21 cellular contexts compared by ENCODE assay signal in the genomic region with DNA sequence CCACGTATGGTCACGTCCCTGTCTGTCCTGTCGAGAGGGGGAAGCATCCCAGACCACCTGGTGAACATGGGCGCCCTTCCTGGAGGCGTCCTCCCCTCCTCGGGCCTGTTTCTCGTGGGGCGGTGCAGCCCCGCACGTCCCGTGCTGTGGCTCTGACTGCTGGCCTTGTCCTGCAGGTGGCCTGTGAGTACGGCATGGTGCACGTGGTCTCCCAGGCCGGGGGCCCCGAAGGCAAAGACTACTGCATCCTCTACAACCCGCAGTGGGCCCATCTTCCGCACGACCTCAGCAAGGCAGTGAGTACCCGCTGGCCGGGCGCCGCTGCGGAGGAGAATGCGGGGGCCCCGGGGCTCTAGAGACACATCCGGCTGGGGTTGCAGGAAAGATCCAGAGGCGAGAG. TPM values are rescaled to one million over a fixed set of nuclear protein-coding genes. Genes with fewer than 3 reads are reported as not detected.
DNase-seq lines count a peak whose midpoint lies in the region; ATAC-seq and TF ChIP-seq lines count a peak whose summit lies in the region.
"Had no signal": no experiment of that assay in that cellular context is flagged by ENCODE, and none has a peak within 500 bp of the region (broad histone marks: within the 10 kb centered on the region; RNA-seq: fewer than 3 reads in every experiment).

No MANE protein-coding gene starts in this region.

- H3K27ac Mint-ChIP-seq in CD8-positive, alpha-beta T cell: peak overlapping the region; percentile 41
- H3K27ac Mint-ChIP-seq in naive B cell (peak overlapping the region in 4 of 6 donors; percentile 37 to 97 (median 68)), type B pancreatic cell (peak overlapping the region; percentile 6)
- H3K27ac Mint-ChIP-seq: CD4-positive, CD25-positive, alpha-beta regulatory T cell had no signal

- no peak for TF ChIP-seq CTCF in CD8-positive, alpha-beta T cell (IDR thresholded peaks at IDR 0.05)
- no peak for TF ChIP-seq CTCF in body of pancreas (IDR thresholded peaks at IDR 0.05)
- TF ChIP-seq CTCF in type B pancreatic cell (conservative IDR thresholded peaks at IDR 0.05): no peak

- DNase-seq in CD8-positive, alpha-beta T cell: no peak
- DNase-seq in body of pancreas: no peak
- no peak for DNase-seq in naive B cell
- no peak for DNase-seq in type B pancreatic cell (ENCODE audit: extremely low spot score, unreplicated experiment)
- no peak for DNase-seq in amygdala (lab: John Stamatoyannopoulos, UW)
- DNase-seq in T-helper 9 cell: no peak
- DNase-seq in stimulated activated CD4-positive, alpha-beta T cell treated with anti-CD3 and anti-CD28 coated beads, Interleukin-2, amount 100 ng/mL, for 24 hours: no peak
- DNase-seq: ACHN; AML-193; Calu3; CD4-positive, CD25-positive, alpha-beta regulatory T cell; GF-D8; KBM-7; NCI-H1417 treated with DMSO at 0.1 percent for 48 hours; NCI-H187 treated with DMSO at 0.1 percent for 48 hours; NCI-H2227 treated with DMSO at 0.1 percent for 48 hours; NCI-H82; OCI-M1; SHP77 treated with DMSO at 0.1 percent for 48 hours; SK-N-SH had no signal

- no peaks in the 10 kb centered on the region for H3K27me3 ChIP-seq in CD8-positive, alpha-beta T cell (ENCODE audit: insufficient read depth, low read length)
- no peaks in the 10 kb centered on the region for H3K27me3 ChIP-seq in body of pancreas

- H3K27ac ChIP-seq in CD8-positive, alpha-beta T cell (ENCODE audit: low read depth, low read length): no peak overlapping the region
- peak overlapping the region in 3 of 4 donors; percentile 67 to 81 (median 80) for H3K27ac ChIP-seq in body of pancreas

- H3K27me3 Mint-ChIP-seq in CD8-positive, alpha-beta T cell (ENCODE audit: low read depth): no peaks in the 10 kb centered on the region
- H3K27me3 Mint-ChIP-seq in naive B cell (no peaks in the 10 kb centered on the region), type B pancreatic cell (no peaks in the 10 kb centered on the region)
- H3K27me3 Mint-ChIP-seq: CD4-positive, CD25-positive, alpha-beta regulatory T cell had no signal

- no peak overlapping the region for H3K4me3 Mint-ChIP-seq in CD8-positive, alpha-beta T cell
- H3K4me3 Mint-ChIP-seq in naive B cell (peak overlapping the region in 2 of 8 donors; percentile 5 to 93), type B pancreatic cell (no peak overlapping the region)

- peaks cover 44% of the 10 kb centered on the region for H3K4me1 ChIP-seq in CD8-positive, alpha-beta T cell (ENCODE audit: insufficient read depth, low read length)
- H3K4me1 ChIP-seq in body of pancreas: peaks cover 57% of the 10 kb centered on the region

- no peak for ATAC-seq in CD8-positive, alpha-beta T cell
- ATAC-seq in body of pancreas (no peak), naive B cell (ENCODE audit: low read depth in 2 of 2) (no peak)

- H3K9me3 Mint-ChIP-seq in CD8-positive, alpha-beta T cell: no peaks in the 10 kb centered on the region
- H3K9me3 Mint-ChIP-seq in naive B cell (peaks cover 0 to 2% (median 0%) of the 10 kb centered on the region in 7 donors), type B pancreatic cell (no peaks in the 10 kb centered on the region)

- H3K36me3 Mint-ChIP-seq in CD8-positive, alpha-beta T cell: peaks cover 21% of the 10 kb centered on the region
- peaks cover 7 to 14% of the 10 kb centered on the region in 2 donors for H3K36me3 Mint-ChIP-seq in naive B cell
- H3K36me3 Mint-ChIP-seq in type B pancreatic cell: peaks cover 14% of the 10 kb centered on the region

- no peak for TF ChIP-seq POLR2A in body of pancreas (IDR thresholded peaks at IDR 0.05)

- no peaks in the 10 kb centered on the region for H3K36me3 ChIP-seq in CD8-positive, alpha-beta T cell (ENCODE audit: insufficient read depth, low read length)
- no peaks in the 10 kb centered on the region for H3K36me3 ChIP-seq in body of pancreas (replicated peaks in 1 of 2; ENCODE audit: insufficient read depth in 1 of 2, low read depth in 2 of 2)
- H3K36me3 ChIP-seq: HAP-1 had no signal

- intact Hi-C loops in CD8-positive, alpha-beta T cell (cut with DNase I, micrococcal nuclease): no loop called here
- intact Hi-C loops in body of pancreas (cut with DNase I): no loop called here

- 90 to 99% methylated on average over 14 to 27 of the region's 27 CpGs for WGBS in body of pancreas, 2 donors

- H3K4me1 Mint-ChIP-seq in CD8-positive, alpha-beta T cell (ENCODE audit: low read depth): peaks cover 43% of the 10 kb centered on the region
- peaks cover 56 to 76% (median 71%) of the 10 kb centered on the region in 3 donors for H3K4me1 Mint-ChIP-seq in naive B cell
- peaks cover 34% of the 10 kb centered on the region for H3K4me1 Mint-ChIP-seq in type B pancreatic cell (ENCODE audit: unreplicated experiment)

- H3K9me3 ChIP-seq in CD8-positive, alpha-beta T cell (ENCODE audit: low read length): no peaks in the 10 kb centered on the region
- H3K9me3 ChIP-seq in body of pancreas: no peaks in the 10 kb centered on the region
- H3K9me3 ChIP-seq: HAP-1, SK-N-SH had no signal

- POLR2A ChIA-PET in CD8-positive, alpha-beta T cell (lab: Charles Lee): no interaction called here

- CTCF ChIA-PET in CD8-positive, alpha-beta T cell (lab: Charles Lee): no interaction called here

- H3K4me3 ChIP-seq in CD8-positive, alpha-beta T cell (ENCODE audit: low read depth, low read length): no peak overlapping the region
- H3K4me3 ChIP-seq in body of pancreas: no peak overlapping the region
- H3K4me3 ChIP-seq: HAP-1 had no signal

RNA-seq across cellular contexts. Expression of gene SPPL2B, which starts 5.9 kb away (rescaled TPM):
- 100 to 1,000 TPM; 123 to 126 TPM for total RNA-seq in CD8-positive, alpha-beta T cell
- 100 to 1,000 TPM in 1 of 2 donors, 10 to 100 TPM in 1; 75.8 to 202 TPM for total RNA-seq in body of pancreas
- 10 to 100 TPM; 13.0 to 38.0 (median 18.7) TPM for polyA plus RNA-seq in naive B cell (ENCODE audit: low read depth in 6 of 6)
- total RNA-seq in type B pancreatic cell (ENCODE audit: low replicate concordance): 131 and 149 TPM in 2 replicates

RNA-seq across cellular contexts. Expression of gene LSM7, which starts 6.0 kb away (rescaled TPM):
- total RNA-seq in CD8-positive, alpha-beta T cell: 100 to 1,000 TPM; 103 to 113 TPM
- total RNA-seq in body of pancreas: 10 to 100 TPM; 45.7 to 69.9 TPM
- 100 to 1,000 TPM; 275 to 337 (median 314) TPM for polyA plus RNA-seq in naive B cell (ENCODE audit: low read depth in 6 of 6)
- 125 and 134 TPM in 2 replicates for total RNA-seq in type B pancreatic cell (ENCODE audit: low replicate concordance)

RNA-seq across cellular contexts. Expression of gene TMPRSS9, which starts 25.6 kb away (rescaled TPM):
- total RNA-seq in CD8-positive, alpha-beta T cell: not detected
- total RNA-seq in body of pancreas: not detected
- not detected for polyA plus RNA-seq in naive B cell (ENCODE audit: low read depth in 6 of 6)
- total RNA-seq in type B pancreatic cell (ENCODE audit: low replicate concordance): 0.41 TPM in 1 of 2 replicates, not detected in the other
- total RNA-seq: Calu3 had no signal
- polyA plus RNA-seq: CD4-positive, CD25-positive, alpha-beta regulatory T cell; SK-N-SH had no signal

RNA-seq across cellular contexts. Expression of gene LINGO3, which starts 26.5 kb away (rescaled TPM):
- total RNA-seq in CD8-positive, alpha-beta T cell: under 1 TPM; 0.33 to 0.46 TPM
- total RNA-seq in body of pancreas (not detected), type B pancreatic cell (ENCODE audit: low replicate concordance) (not detected in 2 replicates)
- 10 to 100 TPM in 5 of 6 donors, 1 to 10 TPM in 1; 6.4 to 45.0 (median 15.4) TPM for polyA plus RNA-seq in naive B cell (ENCODE audit: low read depth in 6 of 6)
- total RNA-seq: Calu3 had no signal
- polyA plus RNA-seq: SK-N-SH had no signal

RNA-seq across cellular contexts. Expression of gene PEAK3, which starts 52.5 kb away (rescaled TPM):
- not detected for total RNA-seq in CD8-positive, alpha-beta T cell
- total RNA-seq in body of pancreas: under 1 TPM; 0.66 to 0.78 TPM
- 1 to 10 TPM in 1 of 6 donors, under 1 TPM in 4, not detected in 1; 0.30 to 1.0 (median 0.49) TPM for polyA plus RNA-seq in naive B cell (ENCODE audit: low read depth in 6 of 6)
- 0.10 TPM in 1 of 2 replicates, not detected in the other for total RNA-seq in type B pancreatic cell (ENCODE audit: low replicate concordance)
- total RNA-seq: Calu3; CD4-positive, CD25-positive, alpha-beta regulatory T cell had no signal
- polyA plus RNA-seq: SK-N-SH had no signal

Comparison
In these comparisons a context has a peak if more than half of its experiments do, and no peak if none do; other contexts are left out.
1. H3K27ac Mint-ChIP-seq: peak in every context shown above with its lines; median percentile 68 in naive B cell; 41 in CD8-positive, alpha-beta T cell; 6 in type B pancreatic cell.